In genomic region chr18:56721031-56721430, GRCh38 we compare ENCODE assay signal across 34 cellular contexts.
"Had no signal": no experiment of that assay in that cellular context is flagged by ENCODE, and none has a peak within 500 bp of the region (broad histone marks: within the 10 kb centered on the region; RNA-seq: fewer than 3 reads in every experiment).

No MANE protein-coding gene starts in this region.

- H3K4me1 ChIP-seq: body of pancreas, breast epithelium, esophagus muscularis mucosa, gastroesophageal sphincter, heart right ventricle had no signal

- H3K27me3 ChIP-seq: body of pancreas, breast epithelium, cardiac muscle cell, esophagus muscularis mucosa, foreskin keratinocyte, gastroesophageal sphincter, heart right ventricle had no signal

- H3K27me3 Mint-ChIP-seq: activated B cell treated with CpG ODN at 0.5 μM for 24 hours; activated CD4-positive, alpha-beta memory T cell treated with anti-CD3 and anti-CD28 coated beads, Interleukin-2, amount 10 ng/mL, durations not matched to agents 7 days and 5 days; activated naive CD4-positive, alpha-beta T cell treated with anti-CD3 and anti-CD28 coated beads, Interleukin-2, amount 10 ng/mL, durations not matched to agents 7 days and 5 days; activated naive CD8-positive, alpha-beta T cell treated with anti-CD3 and anti-CD28 coated beads, Interleukin-2, amount 10 ng/mL, durations not matched to agents 7 days and 5 days; activated T-cell treated with anti-CD3 and anti-CD28 coated beads, Interleukin-2, amount 50 U/mL, for 24 hours; effector memory CD8-positive, alpha-beta T cell; T-helper 17 cell had no signal

- DNase-seq: activated B cell treated with CpG ODN at 0.5 μM for 24 hours; activated CD4-positive, alpha-beta memory T cell treated with anti-CD3 and anti-CD28 coated beads, Interleukin-2, amount 10 ng/mL, durations not matched to agents 7 days and 5 days; activated CD4-positive, alpha-beta T cell treated with anti-CD3 and anti-CD28 coated beads for 48 hours; activated CD8-positive, alpha-beta memory T cell treated with anti-CD3 and anti-CD28 coated beads, Interleukin-2, amount 50 U/mL, for 48 hours; activated gamma-delta T cell; activated naive CD4-positive, alpha-beta T cell; activated naive CD4-positive, alpha-beta T cell treated with anti-CD3 and anti-CD28 coated beads, Interleukin-2, amount 10 ng/mL, durations not matched to agents 7 days and 5 days; activated naive CD8-positive, alpha-beta T cell treated with anti-CD3 and anti-CD28 coated beads, Interleukin-2, amount 10 ng/mL, durations not matched to agents 7 days and 5 days; activated T-cell treated with anti-CD3 and anti-CD28 coated beads for 4 hours; activated T-cell treated with anti-CD3 and anti-CD28 coated beads, Interleukin-2, amount 50 U/mL, for 24 hours; activated T-cell treated with anti-CD3 and anti-CD28 coated beads, Interleukin-2, amount 50 U/mL, for 72 hours; amygdala; aorta; body of pancreas; central memory CD4-positive, alpha-beta T cell; cerebellar nuclear complex; cortex of kidney; dermis blood vessel endothelial cell; effector CD4-positive, alpha-beta T cell; effector memory CD8-positive, alpha-beta T cell; erythroblast; foreskin keratinocyte; heart right ventricle; T-helper 1 cell; T-helper 17 cell; T1000; WERI-Rb-1 had no signal

- H3K4me3 Mint-ChIP-seq: activated B cell treated with CpG ODN at 0.5 μM for 24 hours; activated CD4-positive, alpha-beta memory T cell treated with anti-CD3 and anti-CD28 coated beads, Interleukin-2, amount 10 ng/mL, durations not matched to agents 7 days and 5 days; activated naive CD4-positive, alpha-beta T cell treated with anti-CD3 and anti-CD28 coated beads, Interleukin-2, amount 10 ng/mL, durations not matched to agents 7 days and 5 days; activated naive CD8-positive, alpha-beta T cell treated with anti-CD3 and anti-CD28 coated beads, Interleukin-2, amount 10 ng/mL, durations not matched to agents 7 days and 5 days; activated T-cell treated with anti-CD3 and anti-CD28 coated beads, Interleukin-2, amount 50 U/mL, for 24 hours; activated T-cell treated with anti-CD3 and anti-CD28 coated beads, Interleukin-2, amount 50 U/mL, for 72 hours; effector memory CD8-positive, alpha-beta T cell; T-helper 17 cell; T-helper 2 cell treated with Interferon-gamma antibody and Interleukin-4, amounts not matched to agents 5 μg/mL and 100 μg/mL, for 36 hours had no signal

- H3K9me3 ChIP-seq: body of pancreas, breast epithelium, esophagus muscularis mucosa, gastroesophageal sphincter had no signal

- ATAC-seq: activated CD4-positive, CD25-positive, alpha-beta regulatory T cell treated with anti-CD3 and anti-CD28 coated beads, Interleukin-2, amount 50 U/mL, for 24 hours; activated naive CD4-positive, alpha-beta T cell treated with anti-CD3 and anti-CD28 coated beads, Interleukin-2, amount 50 U/mL, for 72 hours; activated T-cell treated with anti-CD3 and anti-CD28 coated beads, Interleukin-2, amount 50 U/mL, for 72 hours; body of pancreas; effector memory CD8-positive, alpha-beta T cell; foreskin keratinocyte; gastroesophageal sphincter; heart right ventricle; T-helper 17 cell had no signal

- H3K4me1 Mint-ChIP-seq: activated B cell treated with CpG ODN at 0.5 μM for 24 hours had no signal

- H3K4me3 ChIP-seq: body of pancreas, breast epithelium, cardiac muscle cell, esophagus muscularis mucosa, gastroesophageal sphincter, heart right ventricle had no signal

- H3K27ac ChIP-seq: body of pancreas, breast epithelium, cardiac muscle cell, esophagus muscularis mucosa, foreskin keratinocyte, gastroesophageal sphincter, heart right ventricle, WERI-Rb-1 had no signal

- H3K9me3 Mint-ChIP-seq: activated B cell treated with CpG ODN at 0.5 μM for 24 hours; activated CD4-positive, alpha-beta memory T cell treated with anti-CD3 and anti-CD28 coated beads, Interleukin-2, amount 10 ng/mL, durations not matched to agents 7 days and 5 days; activated naive CD4-positive, alpha-beta T cell treated with anti-CD3 and anti-CD28 coated beads, Interleukin-2, amount 10 ng/mL, durations not matched to agents 7 days and 5 days; activated naive CD4-positive, alpha-beta T cell treated with anti-CD3 and anti-CD28 coated beads, Interleukin-2, amount 50 U/mL, for 72 hours; activated naive CD8-positive, alpha-beta T cell treated with anti-CD3 and anti-CD28 coated beads, Interleukin-2, amount 10 ng/mL, durations not matched to agents 7 days and 5 days; activated T-cell treated with anti-CD3 and anti-CD28 coated beads, Interleukin-2, amount 50 U/mL, for 24 hours; activated T-cell treated with anti-CD3 and anti-CD28 coated beads, Interleukin-2, amount 50 U/mL, for 72 hours; effector memory CD8-positive, alpha-beta T cell; T-helper 2 cell treated with Interferon-gamma antibody and Interleukin-4, amounts not matched to agents 5 μg/mL and 100 μg/mL, for 36 hours had no signal

- H3K36me3 ChIP-seq: cardiac muscle cell, WERI-Rb-1 had no signal

- H3K27ac Mint-ChIP-seq: activated B cell treated with CpG ODN at 0.5 μM for 24 hours; activated CD4-positive, alpha-beta memory T cell treated with anti-CD3 and anti-CD28 coated beads, Interleukin-2, amount 10 ng/mL, durations not matched to agents 7 days and 5 days; activated naive CD4-positive, alpha-beta T cell treated with anti-CD3 and anti-CD28 coated beads, Interleukin-2, amount 10 ng/mL, durations not matched to agents 7 days and 5 days; activated naive CD4-positive, alpha-beta T cell treated with anti-CD3 and anti-CD28 coated beads, Interleukin-2, amount 50 U/mL, for 72 hours; activated naive CD8-positive, alpha-beta T cell treated with anti-CD3 and anti-CD28 coated beads, Interleukin-2, amount 10 ng/mL, durations not matched to agents 7 days and 5 days; activated T-cell treated with anti-CD3 and anti-CD28 coated beads, Interleukin-2, amount 50 U/mL, for 24 hours; activated T-cell treated with anti-CD3 and anti-CD28 coated beads, Interleukin-2, amount 50 U/mL, for 72 hours; effector memory CD8-positive, alpha-beta T cell; T-helper 17 cell; T-helper 2 cell treated with Interferon-gamma antibody and Interleukin-4, amounts not matched to agents 5 μg/mL and 100 μg/mL, for 36 hours had no signal
